Comparison of ENCODE assay signal across 24 cellular contexts in genomic region chr1:156998840-156999239, GRCh38.
"Had no signal": no experiment of that assay in that cellular context is flagged by ENCODE, and none has a peak within 500 bp of the region (broad histone marks: within the 10 kb centered on the region; RNA-seq: fewer than 3 reads in every experiment).

No MANE protein-coding gene starts in this region.

- H3K36me3 ChIP-seq: esophagus squamous epithelium, neutrophil, spleen, tibial nerve had no signal

- H3K27me3 ChIP-seq: esophagus squamous epithelium, neutrophil, spleen, testis, tibial nerve had no signal

- H3K9me3 ChIP-seq: esophagus squamous epithelium, neutrophil, psoas muscle, spleen, testis, tibial nerve had no signal

- ATAC-seq: effector memory CD8-positive, alpha-beta T cell; left cardiac atrium; left ventricle myocardium superior; naive thymus-derived CD8-positive, alpha-beta T cell; psoas muscle; sciatic nerve had no signal

- FAIRE-seq: colon, kidney had no signal

- H3K27me3 Mint-ChIP-seq: dendritic cell treated with granulocyte-macrophage colony-stimulating factor and Interleukin-4, amounts not matched to agents 40 ng/mL and 50 ng/mL, for 4 days had no signal

- H3K36me3 Mint-ChIP-seq: naive thymus-derived CD8-positive, alpha-beta T cell; stimulated activated naive B cell treated with anti-CD40 and anti-IgM and Interleukin-4, amounts not matched to agents 10 μg/mL and 1 μg/mL and 100 μg/mL, for 72 hours had no signal

- H3K4me1 Mint-ChIP-seq: naive thymus-derived CD8-positive, alpha-beta T cell; stimulated activated naive B cell treated with anti-CD40 and anti-IgM and Interleukin-4, amounts not matched to agents 10 μg/mL and 1 μg/mL and 100 μg/mL, for 72 hours; stimulated activated naive CD8-positive, alpha-beta T cell treated with anti-CD3 and anti-CD28 coated beads, Interleukin-15, amount 100 ng/mL, for 72 hours had no signal

- H3K4me1 ChIP-seq: testis, tibial nerve had no signal

- H3K4me3 Mint-ChIP-seq: dendritic cell treated with granulocyte-macrophage colony-stimulating factor and Interleukin-4, amounts not matched to agents 40 ng/mL and 50 ng/mL, for 4 days; effector memory CD8-positive, alpha-beta T cell; naive thymus-derived CD8-positive, alpha-beta T cell; stimulated activated naive B cell treated with anti-CD40 and anti-IgM and Interleukin-4, amounts not matched to agents 10 μg/mL and 1 μg/mL and 100 μg/mL, for 72 hours; stimulated activated naive CD8-positive, alpha-beta T cell treated with anti-CD3 and anti-CD28 coated beads, Interleukin-15, amount 100 ng/mL, for 72 hours had no signal

- H3K4me3 ChIP-seq: esophagus squamous epithelium, lung, psoas muscle, spleen, testis, tibial nerve had no signal

- H3K9me3 Mint-ChIP-seq: dendritic cell treated with granulocyte-macrophage colony-stimulating factor and Interleukin-4, amounts not matched to agents 40 ng/mL and 50 ng/mL, for 4 days; effector memory CD8-positive, alpha-beta T cell; naive thymus-derived CD8-positive, alpha-beta T cell; stimulated activated naive B cell treated with anti-CD40 and anti-IgM and Interleukin-4, amounts not matched to agents 10 μg/mL and 1 μg/mL and 100 μg/mL, for 72 hours; stimulated activated naive CD8-positive, alpha-beta T cell treated with anti-CD3 and anti-CD28 coated beads, Interleukin-15, amount 100 ng/mL, for 72 hours had no signal

- H3K27ac Mint-ChIP-seq: dendritic cell treated with granulocyte-macrophage colony-stimulating factor and Interleukin-4, amounts not matched to agents 40 ng/mL and 50 ng/mL, for 4 days; effector memory CD8-positive, alpha-beta T cell; naive thymus-derived CD8-positive, alpha-beta T cell; stimulated activated naive B cell treated with anti-CD40 and anti-IgM and Interleukin-4, amounts not matched to agents 10 μg/mL and 1 μg/mL and 100 μg/mL, for 72 hours; stimulated activated naive CD8-positive, alpha-beta T cell treated with anti-CD3 and anti-CD28 coated beads, Interleukin-15, amount 100 ng/mL, for 72 hours had no signal

- DNase-seq: effector memory CD8-positive, alpha-beta T cell; esophagus squamous epithelium; foreskin fibroblast; kidney; left cardiac atrium; left ventricle myocardium superior; mesenchymal stem cell; naive thymus-derived CD8-positive, alpha-beta T cell; psoas muscle; retina; spleen; stimulated activated CD4-positive, alpha-beta T cell treated with anti-CD3 and anti-CD28 coated beads, Interleukin-15, amount 100 ng/mL, for 24 hours; stimulated activated CD4-positive, alpha-beta T cell treated with anti-CD3 and anti-CD28 coated beads, Interleukin-2, amount 100 ng/mL, for 24 hours; stimulated activated CD4-positive, alpha-beta T cell treated with anti-CD3 and anti-CD28 coated beads, Interleukin-4, amount 100 ng/mL, for 4 hours; stimulated activated naive B cell treated with anti-CD40 and anti-IgM and Interleukin-4, amounts not matched to agents 10 μg/mL and 1 μg/mL and 100 μg/mL, for 72 hours; testis had no signal

- H3K27ac ChIP-seq: epithelial cell of prostate, esophagus squamous epithelium, neutrophil, psoas muscle, spleen, testis, tibial nerve had no signal
